27 cellular contexts compared by ENCODE assay signal in the genomic region with DNA sequence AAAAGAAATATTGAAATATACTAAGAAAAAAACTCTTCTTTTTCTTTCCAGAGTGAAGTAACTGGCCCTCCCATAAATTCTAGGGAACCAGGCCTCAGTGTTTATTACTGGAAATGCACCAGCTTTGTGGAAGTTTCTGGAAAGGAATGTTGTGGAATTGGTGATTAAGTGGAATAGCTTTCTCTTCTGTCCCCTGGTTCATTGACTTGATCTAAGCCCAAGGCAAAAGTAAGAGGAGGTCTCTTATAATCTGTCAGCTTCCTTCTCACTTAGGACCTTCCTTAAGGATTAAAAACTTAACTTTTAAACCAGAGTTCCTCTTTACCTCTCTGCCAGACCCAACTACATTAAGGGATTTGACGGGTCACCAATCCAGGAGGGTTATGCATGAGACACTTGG.
"Had no signal": no experiment of that assay in that cellular context is flagged by ENCODE, and none has a peak within 500 bp of the region (broad histone marks: within the 10 kb centered on the region; RNA-seq: fewer than 3 reads in every experiment).

No MANE protein-coding gene starts in this region.

- H3K9me3 ChIP-seq: Peyer's patch, SJSA1, SK-N-SH had no signal

- H3K27ac ChIP-seq: brain microvascular endothelial cell, Peyer's patch, SJSA1 had no signal

- H3K9ac ChIP-seq: SK-N-SH had no signal

- H3K4me1 ChIP-seq: Peyer's patch, SJSA1 had no signal

- H3K4me3 ChIP-seq: Peyer's patch, SJSA1 had no signal

- H3K36me3 ChIP-seq: brain microvascular endothelial cell, Peyer's patch, SJSA1 had no signal

- DNase-seq: activated CD4-positive, alpha-beta T cell treated with anti-CD3 and anti-CD28 coated beads, Interleukin-2, amount 10 ng/mL, durations not matched to agents 24 days and 14 days; activated CD4-positive, alpha-beta T cell treated with anti-CD3 and anti-CD28 coated beads, Interleukin-2, amount 50 U/mL, for 4 hours; activated CD8-positive, alpha-beta T cell treated with anti-CD3 and anti-CD28 coated beads for 36 hours; activated gamma-delta T cell; activated naive CD4-positive, alpha-beta T cell treated with Interleukin-2 at 50 U/mL for 16 hours; activated naive CD8-positive, alpha-beta T cell treated with anti-CD3 and anti-CD28 coated beads, Interleukin-2, amount 10 ng/mL, durations not matched to agents 7 days and 5 days; activated T-cell treated with anti-CD3 and anti-CD28 coated beads, Interleukin-2, amount 50 U/mL, for 24 hours; amygdala; brain microvascular endothelial cell; central memory CD4-positive, alpha-beta T cell; NCI-H1092 treated with DMSO at 0.1 percent for 48 hours; NCI-H1417; NCI-H146; NCI-H187; NCI-H2029 treated with DMSO at 0.1 percent for 48 hours; NCI-H2107; NCI-H2171; NCI-H510A; NCI-H526; NCI-H748 treated with DMSO at 0.1 percent for 48 hours; NK-92 treated with Interleukin-12 subunit alpha and Interleukin-12 subunit beta, amount 100 ng/mL, for 24 hours; PC-3; Peyer's patch; RPMI8226; SHP77 treated with DMSO at 0.1 percent for 48 hours; SK-N-SH had no signal

- ATAC-seq: activated CD8-positive, alpha-beta T cell treated with anti-CD3 and anti-CD28 coated beads for 36 hours; PC-3 had no signal

- H3K27me3 ChIP-seq: brain microvascular endothelial cell, Peyer's patch, SJSA1 had no signal

- H3K4me2 ChIP-seq: SK-N-SH had no signal
